9 cellular contexts compared by ENCODE assay signal in the genomic region with DNA sequence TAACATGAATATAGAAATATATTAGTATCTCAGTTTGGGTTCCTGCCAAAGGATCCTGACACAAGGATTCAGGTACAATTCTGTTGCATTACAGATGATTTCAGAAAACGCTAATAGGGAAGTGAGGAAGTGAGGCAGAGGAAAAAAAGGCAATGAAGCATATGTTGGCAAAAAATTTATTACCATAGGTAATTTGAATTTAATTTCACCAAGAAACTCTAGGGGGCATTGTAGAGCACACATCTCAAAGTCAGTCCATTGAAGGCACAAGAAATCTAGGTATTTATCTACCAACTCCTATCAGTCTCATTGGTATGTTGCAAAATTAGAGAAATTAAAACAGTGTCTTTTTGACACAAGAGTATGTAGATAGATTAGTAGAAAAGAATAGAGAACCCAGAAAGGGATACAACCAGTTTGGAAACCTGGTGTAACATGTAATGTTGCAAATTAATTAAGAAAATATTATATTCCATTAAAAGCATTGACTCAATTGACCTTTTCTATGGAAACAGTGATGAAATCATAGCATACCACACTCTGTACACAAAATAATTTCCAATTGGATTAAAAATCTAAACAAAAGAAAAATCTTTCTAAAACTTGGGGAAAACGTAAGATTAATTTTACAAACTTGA.
DNase-seq lines count a peak whose midpoint lies in the region; ATAC-seq and TF ChIP-seq lines count a peak whose summit lies in the region.
"Had no signal": no experiment of that assay in that cellular context is flagged by ENCODE, and none has a peak within 500 bp of the region (broad histone marks: within the 10 kb centered on the region; RNA-seq: fewer than 3 reads in every experiment).

No MANE protein-coding gene starts in this region.

- H3K27me3 ChIP-seq in brain microvascular endothelial cell (replicated peaks) = no peaks in the 10 kb centered on the region

- no peak overlapping the region for H3K4me3 Mint-ChIP-seq in osteocyte (ENCODE audit: unreplicated experiment)
- H3K4me3 Mint-ChIP-seq: CD4-positive, alpha-beta memory T cell had no signal

- no peak overlapping the region for H3K27ac ChIP-seq in brain microvascular endothelial cell

- in situ Hi-C loops in brain microvascular endothelial cell (cut with HindIII; ENCODE audit: low pct_ligation_motif_present, low sequenced_read_pairs) = no loop called here

- no peaks in the 10 kb centered on the region for H3K9me3 Mint-ChIP-seq in osteocyte (ENCODE audit: unreplicated experiment)

- peaks cover 31% of the 10 kb centered on the region for H3K27me3 Mint-ChIP-seq in osteocyte (ENCODE audit: unreplicated experiment)

- ATAC-seq in HG03175 (IDR thresholded peaks at IDR 0.05; ENCODE audit: unreplicated experiment) = no peak

- H3K36me3 Mint-ChIP-seq in osteocyte (ENCODE audit: unreplicated experiment) = no peaks in the 10 kb centered on the region
- H3K36me3 Mint-ChIP-seq: CD4-positive, alpha-beta memory T cell had no signal

- H3K4me3 ChIP-seq in brain microvascular endothelial cell (ENCODE audit: low read depth, low read length) = no peak overlapping the region

- no peaks in the 10 kb centered on the region for H3K36me3 ChIP-seq in brain microvascular endothelial cell (replicated peaks)

- TF ChIP-seq CTCF in brain microvascular endothelial cell (IDR thresholded peaks at IDR 0.05; ENCODE audit: low read depth, low read length, missing control alignments) = peak; percentile 54
- TF ChIP-seq CTCF in osteocyte (IDR thresholded peaks at IDR 0.05) = peak; percentile 46

- peak; percentile 11 for DNase-seq in NCI-H2196 (lab: John Stamatoyannopoulos, UW; ENCODE audit: unreplicated experiment)
- DNase-seq in NCI-H2196 treated with DMSO at 0.1 percent for 48 hours (lab: John Stamatoyannopoulos, UW; ENCODE audit: unreplicated experiment) = no peak
- DNase-seq in MV-4-11 (lab: John Stamatoyannopoulos, UW) = peak; percentile 22
- DNase-seq in brain microvascular endothelial cell = no peak
- no peak for DNase-seq in osteocyte (ENCODE audit: extremely low spot score, unreplicated experiment)
- DNase-seq in COLO668 (lab: John Stamatoyannopoulos, UW; ENCODE audit: unreplicated experiment) = no peak
- no peak for DNase-seq in nucleus accumbens (lab: John Stamatoyannopoulos, UW)

- H3K27ac Mint-ChIP-seq in osteocyte (ENCODE audit: unreplicated experiment) = no peak overlapping the region
- H3K27ac Mint-ChIP-seq: CD4-positive, alpha-beta memory T cell had no signal

- no peaks in the 10 kb centered on the region for H3K4me1 Mint-ChIP-seq in osteocyte (ENCODE audit: unreplicated experiment)
- H3K4me1 Mint-ChIP-seq: CD4-positive, alpha-beta memory T cell had no signal

Comparison
In these comparisons a context has a peak if more than half of its experiments do, and no peak if none do; other contexts are left out.
1. DNase-seq: peak in NCI-H2196 (single experiment) and MV-4-11 (single experiment); none in NCI-H2196 treated with DMSO at 0.1 percent for 48 hours (single experiment), brain microvascular endothelial cell (single experiment), osteocyte (single experiment), COLO668 (single experiment) and nucleus accumbens (0 of 56).